Comparison of ENCODE assay signal across 23 cellular contexts in genomic region chr17:12623220-12623848, GRCh38. TPM values are rescaled to one million over a fixed set of nuclear protein-coding genes. Genes with fewer than 3 reads are reported as not detected.
"Had no signal": no experiment of that assay in that cellular context is flagged by ENCODE, and none has a peak within 500 bp of the region (broad histone marks: within the 10 kb centered on the region; RNA-seq: fewer than 3 reads in every experiment).

No MANE protein-coding gene starts in this region.

- H3K4me3 Mint-ChIP-seq: activated CD8-positive, alpha-beta T cell treated with anti-CD3 and anti-CD28 coated beads, Interleukin-2, amount 10 ng/mL, durations not matched to agents 7 days and 5 days; activated naive CD4-positive, alpha-beta T cell treated with anti-CD3 and anti-CD28 coated beads, Interleukin-2, amount 50 U/mL, for 24 hours; activated T-helper 1 cell treated with anti-CD3 and anti-CD28 coated beads, Interleukin-12 subunit alpha, Interleukin-12 subunit beta, Interleukin-2, Interleukin-4 antibody, amounts not matched to agents 30 ng/mL and 10 ng/mL and 1 ng/mL, durations not matched to agents 14 hours and 24 hours and 36 hours; central memory CD8-positive, alpha-beta T cell; endodermal cell; immature natural killer cell; nephron; stimulated activated naive CD8-positive, alpha-beta T cell treated with anti-CD3 and anti-CD28 coated beads, Interleukin-15, Interleukin-2, amounts not matched to agents 100 ng/mL and 50 ng/mL, for 24 hours; T-helper 2 cell treated with Interferon-gamma antibody and Interleukin-4, amounts not matched to agents 5 μg/mL and 100 μg/mL, for 36 hours had no signal

- H3K4me1 Mint-ChIP-seq: activated naive CD4-positive, alpha-beta T cell treated with anti-CD3 and anti-CD28 coated beads, Interleukin-2, amount 50 U/mL, for 24 hours; central memory CD8-positive, alpha-beta T cell; immature natural killer cell had no signal

- H3K9me3 ChIP-seq: body of pancreas, right lobe of liver, tibial artery had no signal

- H3K36me3 Mint-ChIP-seq: activated naive CD4-positive, alpha-beta T cell treated with anti-CD3 and anti-CD28 coated beads, Interleukin-2, amount 50 U/mL, for 24 hours; immature natural killer cell had no signal

- H3K9me3 Mint-ChIP-seq: endodermal cell, nephron had no signal

- DNase-seq: activated CD4-positive, alpha-beta T cell treated with anti-CD3 and anti-CD28 coated beads for 1 hour; activated CD4-positive, alpha-beta T cell treated with anti-CD3 and anti-CD28 coated beads, Interleukin-2, amount 50 U/mL, for 1 hour; activated CD8-positive, alpha-beta T cell treated with anti-CD3 and anti-CD28 coated beads, Interleukin-2, amount 10 ng/mL, durations not matched to agents 7 days and 5 days; activated gamma-delta T cell; anterior cingulate cortex; body of pancreas; endodermal cell; immature natural killer cell; right lobe of liver; stimulated activated CD4-positive, alpha-beta T cell treated with anti-CD3 and anti-CD28 coated beads, Interleukin-1b, Interleukin-23, amount 100 ng/mL, for 48 hours; substantia nigra; tibial artery; WERI-Rb-1 had no signal

- H3K4me1 ChIP-seq: body of pancreas, parathyroid adenoma, right lobe of liver had no signal

- H3K4me3 ChIP-seq: body of pancreas, right lobe of liver, skin epidermis, tibial artery had no signal

- H3K27ac ChIP-seq: body of pancreas, parathyroid adenoma, right lobe of liver, skin epidermis, WERI-Rb-1 had no signal

- ATAC-seq: activated CD8-positive, alpha-beta T cell treated with anti-CD3 and anti-CD28 coated beads, Interleukin-2, amount 10 ng/mL, durations not matched to agents 7 days and 5 days; body of pancreas; right lobe of liver had no signal

- H3K36me3 ChIP-seq: right lobe of liver, tibial artery, WERI-Rb-1 had no signal

- H3K27me3 ChIP-seq: right lobe of liver, tibial artery had no signal

- H3K27me3 Mint-ChIP-seq: activated naive CD4-positive, alpha-beta T cell treated with anti-CD3 and anti-CD28 coated beads, Interleukin-2, amount 50 U/mL, for 24 hours had no signal

- H3K27ac Mint-ChIP-seq: activated CD8-positive, alpha-beta T cell treated with anti-CD3 and anti-CD28 coated beads, Interleukin-2, amount 10 ng/mL, durations not matched to agents 7 days and 5 days; activated naive CD4-positive, alpha-beta T cell treated with anti-CD3 and anti-CD28 coated beads, Interleukin-2, amount 50 U/mL, for 24 hours; activated T-helper 1 cell treated with anti-CD3 and anti-CD28 coated beads, Interleukin-12 subunit alpha, Interleukin-12 subunit beta, Interleukin-2, Interleukin-4 antibody, amounts not matched to agents 30 ng/mL and 10 ng/mL and 1 ng/mL, durations not matched to agents 14 hours and 24 hours and 36 hours; endodermal cell; immature natural killer cell; stimulated activated naive CD8-positive, alpha-beta T cell treated with anti-CD3 and anti-CD28 coated beads, Interleukin-15, Interleukin-2, amounts not matched to agents 100 ng/mL and 50 ng/mL, for 24 hours; T-helper 2 cell treated with Interferon-gamma antibody and Interleukin-4, amounts not matched to agents 5 μg/mL and 100 μg/mL, for 36 hours had no signal

RNA-seq across cellular contexts. Expression of gene MYOCD, which starts 42.4 kb away (rescaled TPM):
- total RNA-seq: activated CD8-positive, alpha-beta T cell treated with anti-CD3 and anti-CD28 coated beads, Interleukin-2, amount 10 ng/mL, durations not matched to agents 7 days and 5 days; activated T-helper 1 cell treated with anti-CD3 and anti-CD28 coated beads, Interleukin-12 subunit alpha, Interleukin-12 subunit beta, Interleukin-2, Interleukin-4 antibody, amounts not matched to agents 30 ng/mL and 10 ng/mL and 1 ng/mL, durations not matched to agents 14 hours and 24 hours and 36 hours; mononuclear cell; pulmonary artery endothelial cell had no signal
- polyA plus RNA-seq: immature natural killer cell had no signal
